ENCODE assay signal across 1 cellular context in genomic region chr7:17307558-17307957, GRCh38.
TF ChIP-seq lines count a peak whose summit lies in the region.

No MANE protein-coding gene starts in this region.

TF ChIP-seq in IMR-90, 13 proteins besides CTCF, POLR2A, EP300 and RAD21:
- no peak for TF ChIP-seq CEBPB (IDR thresholded peaks at IDR 0.05; ENCODE audit: low read depth, low read length)
- no peak for TF ChIP-seq RFX5 (IDR thresholded peaks at IDR 0.05; ENCODE audit: low read depth, low read length)
- TF ChIP-seq USF2 (IDR thresholded peaks at IDR 0.05; ENCODE audit: low read depth, low read length), result no peak
- TF ChIP-seq MXI1 (IDR thresholded peaks at IDR 0.05; ENCODE audit: borderline replicate concordance, low read depth, low read length), result no peak
- TF ChIP-seq ELK1 (IDR thresholded peaks at IDR 0.05; ENCODE audit: borderline replicate concordance, low read depth, low read length), result no peak
- TF ChIP-seq RCOR1 (IDR thresholded peaks at IDR 0.05; ENCODE audit: insufficient replicate concordance, low read length), result no peak
- no peak for TF ChIP-seq FOS (IDR thresholded peaks at IDR 0.05; ENCODE audit: low read depth, low read length)
- no peak for TF ChIP-seq BHLHE40 (IDR thresholded peaks at IDR 0.05; ENCODE audit: low read depth, low read length)
- no peak for TF ChIP-seq MAZ (IDR thresholded peaks at IDR 0.05; ENCODE audit: borderline replicate concordance, low read depth, low read length)
- TF ChIP-seq SMC3 (IDR thresholded peaks at IDR 0.05; ENCODE audit: low read depth, low read length), result no peak
